ENCODE assay signal across 14 cellular contexts in genomic region chr13:35621989-35622388, GRCh38.
DNase-seq lines count a peak whose midpoint lies in the region; ATAC-seq lines count a peak whose summit lies in the region.
"Had no signal": no experiment of that assay in that cellular context is flagged by ENCODE, and none has a peak within 500 bp of the region (broad histone marks: within the 10 kb centered on the region; RNA-seq: fewer than 3 reads in every experiment).

No MANE protein-coding gene starts in this region.

- no peaks in the 10 kb centered on the region for H3K4me1 Mint-ChIP-seq in stimulated activated memory B cell treated with anti-CD40 and anti-IgM and Interleukin-4, amounts not matched to agents 10 μg/mL and 1 μg/mL and 100 μg/mL, for 72 hours

- H3K36me3 Mint-ChIP-seq in stimulated activated memory B cell treated with anti-CD40 and anti-IgM and Interleukin-4, amounts not matched to agents 10 μg/mL and 1 μg/mL and 100 μg/mL, for 72 hours: no peaks in the 10 kb centered on the region
- H3K36me3 Mint-ChIP-seq: brain had no signal

- H3K9me3 Mint-ChIP-seq in stimulated activated memory B cell treated with anti-CD40 and anti-IgM and Interleukin-4, amounts not matched to agents 10 μg/mL and 1 μg/mL and 100 μg/mL, for 72 hours: no peaks in the 10 kb centered on the region
- H3K9me3 Mint-ChIP-seq: brain had no signal

- ATAC-seq in stimulated activated memory B cell treated with anti-CD40 and anti-IgM and Interleukin-4, amounts not matched to agents 10 μg/mL and 1 μg/mL and 100 μg/mL, for 72 hours: no peak
- ATAC-seq in GM19328 (IDR thresholded peaks at IDR 0.05; ENCODE audit: unreplicated experiment): no peak
- ATAC-seq in GM18858 (IDR thresholded peaks at IDR 0.05; ENCODE audit: unreplicated experiment): no peak
- ATAC-seq: activated CD4-positive, CD25-positive, alpha-beta regulatory T cell treated with anti-CD3 and anti-CD28 coated beads, Interleukin-2, amount 50 U/mL, for 24 hours; K562 had no signal

- no peaks in the 10 kb centered on the region for H3K27me3 Mint-ChIP-seq in stimulated activated memory B cell treated with anti-CD40 and anti-IgM and Interleukin-4, amounts not matched to agents 10 μg/mL and 1 μg/mL and 100 μg/mL, for 72 hours
- H3K27me3 Mint-ChIP-seq: brain had no signal

- no peak overlapping the region for H3K4me3 Mint-ChIP-seq in stimulated activated memory B cell treated with anti-CD40 and anti-IgM and Interleukin-4, amounts not matched to agents 10 μg/mL and 1 μg/mL and 100 μg/mL, for 72 hours
- H3K4me3 Mint-ChIP-seq: brain had no signal

- no peak overlapping the region for H3K27ac Mint-ChIP-seq in stimulated activated memory B cell treated with anti-CD40 and anti-IgM and Interleukin-4, amounts not matched to agents 10 μg/mL and 1 μg/mL and 100 μg/mL, for 72 hours

- peak; percentile 21 for DNase-seq in AG20443 (ENCODE audit: low spot score)
- peak; percentile 8 for DNase-seq in Daoy (ENCODE audit: low read depth)
- peak; percentile 50 for DNase-seq in OCI-M1 (lab: John Stamatoyannopoulos, UW)
- peak; percentile 42 for DNase-seq in fibroblast of peridontal ligament (ENCODE audit: extremely low read depth)
- no peak for DNase-seq in SW 1271 (lab: John Stamatoyannopoulos, UW)
- DNase-seq: activated T-cell treated with anti-CD3 and anti-CD28 coated beads, Interleukin-2, amount 50 U/mL, for 48 hours; effector memory CD4-positive, alpha-beta T cell; NCI-H1930 had no signal

Comparison
In these comparisons a context has a peak if more than half of its experiments do, and no peak if none do; other contexts are left out.
1. DNase-seq: peak in AG20443 (single experiment), Daoy (single experiment), OCI-M1 (single experiment) and fibroblast of peridontal ligament (single experiment); none in SW 1271 (0 of 2).